8 cellular contexts compared by ENCODE assay signal in the genomic region with DNA sequence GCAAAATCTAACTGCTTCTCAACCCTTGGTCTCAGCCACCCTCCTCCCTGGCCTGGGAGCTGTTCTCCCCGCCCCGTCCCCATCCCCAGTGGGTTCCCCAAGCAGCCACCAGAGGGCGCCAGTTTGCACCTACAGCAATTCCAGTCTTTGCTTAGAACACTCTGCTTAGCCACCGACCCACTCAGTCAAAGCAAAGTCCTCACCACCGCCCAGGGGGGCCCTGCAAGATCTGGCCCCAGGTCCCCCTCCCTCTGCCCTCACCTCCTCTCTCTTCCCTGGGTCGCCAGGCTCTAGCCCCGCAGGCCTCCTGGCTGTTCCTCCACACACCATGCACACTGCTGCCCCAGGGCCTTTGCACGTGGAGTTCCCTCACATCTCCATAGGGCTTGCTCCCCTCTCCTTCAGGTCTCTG. TPM values are rescaled to one million over a fixed set of nuclear protein-coding genes. Genes with fewer than 3 reads are reported as not detected.
DNase-seq lines count a peak whose midpoint lies in the region; ATAC-seq, FAIRE-seq and TF ChIP-seq lines count a peak whose summit lies in the region.

No MANE protein-coding gene starts in this region.

- H3K4me3 Mint-ChIP-seq in activated CD4-positive, alpha-beta memory T cell treated with anti-CD3 and anti-CD28 coated beads, Interleukin-2, amount 10 ng/mL, durations not matched to agents 7 days and 5 days = no peak overlapping the region
- H3K4me3 Mint-ChIP-seq in stimulated activated naive B cell treated with anti-CD40 and anti-IgM and Interleukin-4, amounts not matched to agents 10 μg/mL and 1 μg/mL and 100 μg/mL, for 72 hours = no peak overlapping the region

- no peak overlapping the region for H2BK12ac ChIP-seq in H1 (ENCODE audit: low read depth, low read length)

- H3K27me3 Mint-ChIP-seq in activated CD4-positive, alpha-beta memory T cell treated with anti-CD3 and anti-CD28 coated beads, Interleukin-2, amount 10 ng/mL, durations not matched to agents 7 days and 5 days = no peaks in the 10 kb centered on the region
- no peaks in the 10 kb centered on the region for H3K27me3 Mint-ChIP-seq in stimulated activated naive B cell treated with anti-CD40 and anti-IgM and Interleukin-4, amounts not matched to agents 10 μg/mL and 1 μg/mL and 100 μg/mL, for 72 hours

- peaks cover 5% of the 10 kb centered on the region for H3K4me1 Mint-ChIP-seq in activated CD4-positive, alpha-beta memory T cell treated with anti-CD3 and anti-CD28 coated beads, Interleukin-2, amount 10 ng/mL, durations not matched to agents 7 days and 5 days
- peaks cover 6 to 10% of the 10 kb centered on the region in 2 donors for H3K4me1 Mint-ChIP-seq in stimulated activated naive B cell treated with anti-CD40 and anti-IgM and Interleukin-4, amounts not matched to agents 10 μg/mL and 1 μg/mL and 100 μg/mL, for 72 hours

- no peak overlapping the region for H3K9ac ChIP-seq in H1 (replicated peaks in 1 of 4; ENCODE audit: extremely low read depth in 1 of 4, low read depth in 3 of 4, low read length in 3 of 4)

- H4K8ac ChIP-seq in H1 (ENCODE audit: extremely low read depth, insufficient read depth, low read length) = no peak overlapping the region

- H3K27ac ChIP-seq in H1 (ENCODE audit: low read depth, low read length) = no peak overlapping the region

- H4K5ac ChIP-seq in H1 (ENCODE audit: insufficient read length, low read depth, low read length) = no peak overlapping the region

- no peak overlapping the region for H2AK5ac ChIP-seq in H1 (ENCODE audit: low read depth, low read length)

- no peak overlapping the region for H3K4ac ChIP-seq in H1 (replicated peaks; ENCODE audit: insufficient read length, low read depth, low read length)

- DNase-seq in 8988T (peak; percentile 66), GM12892 (ENCODE audit: insufficient read length) (peak; percentile 77), NCI-H460 (ENCODE audit: extremely low read depth, low read depth) (peak; percentile 41), H1 (ENCODE audit: low read depth in 1 of 2, low spot score in 2 of 2) (peak in 1 of 2 experiments; percentile 97), myocyte (ENCODE audit: low read depth) (peak; percentile 33)
- peak; percentile 86 for DNase-seq in activated CD4-positive, alpha-beta memory T cell treated with anti-CD3 and anti-CD28 coated beads, Interleukin-2, amount 10 ng/mL, durations not matched to agents 7 days and 5 days
- peak; percentile 56 for DNase-seq in stimulated activated naive B cell treated with anti-CD40 and anti-IgM and Interleukin-4, amounts not matched to agents 10 μg/mL and 1 μg/mL and 100 μg/mL, for 72 hours

- no peaks in the 10 kb centered on the region for H3K27me3 ChIP-seq in H1 (replicated peaks in 1 of 4; ENCODE audit: control insufficient read depth in 3 of 4, extremely low read depth in 1 of 4, insufficient read depth in 3 of 4, low read length in 3 of 4)

- H2AFZ ChIP-seq in H1 (ENCODE audit: low read length) = no peak overlapping the region

- H2BK5ac ChIP-seq in H1 (ENCODE audit: low read depth, low read length) = no peak overlapping the region

- no peaks in the 10 kb centered on the region for H3K36me3 ChIP-seq in H1 (ENCODE audit: control insufficient read depth in 2 of 4, insufficient read depth in 4 of 4, low read length in 3 of 4)

- H2BK15ac ChIP-seq in H1 (ENCODE audit: low read length) = no peak overlapping the region

- ATAC-seq in stimulated activated naive B cell treated with anti-CD40 and anti-IgM and Interleukin-4, amounts not matched to agents 10 μg/mL and 1 μg/mL and 100 μg/mL, for 72 hours (replicated peaks) = peak; percentile 95 to 96
- no peak for ATAC-seq in GM21529 (IDR thresholded peaks at IDR 0.05; ENCODE audit: unreplicated experiment)

- CTCF ChIA-PET in activated CD4-positive, alpha-beta memory T cell treated with anti-CD3 and anti-CD28 coated beads, Interleukin-2, amount 10 ng/mL, durations not matched to agents 7 days and 5 days (lab: Charles Lee) = interaction anchor here (0.7 to 3.1 kb wide), 11 partner anchors 9 to 233 kb away, joined by 3 to 20 read pairs (median 5); a partner anchor contains a TSS
- CTCF ChIA-PET in H1 (lab: Charles Lee; ENCODE audit: partially characterized antibody) = interaction anchor here (0.6 to 3.8 kb wide), 16 partner anchors 8 to 959 kb away, joined by 3 to 29 read pairs (median 4); a partner anchor contains a TSS

- H3K9me3 ChIP-seq in H1 (ENCODE audit: insufficient read depth in 2 of 2, low read depth in 1 of 2, low read length in 1 of 2) = no peaks in the 10 kb centered on the region

- no peaks in the 10 kb centered on the region for H3K36me3 Mint-ChIP-seq in activated CD4-positive, alpha-beta memory T cell treated with anti-CD3 and anti-CD28 coated beads, Interleukin-2, amount 10 ng/mL, durations not matched to agents 7 days and 5 days (ENCODE audit: low read depth)
- peaks cover 6 to 16% of the 10 kb centered on the region in 2 donors for H3K36me3 Mint-ChIP-seq in stimulated activated naive B cell treated with anti-CD40 and anti-IgM and Interleukin-4, amounts not matched to agents 10 μg/mL and 1 μg/mL and 100 μg/mL, for 72 hours

- H3K4me3 ChIP-seq in H1 (ENCODE audit: extremely low read depth in 1 of 4, insufficient read depth in 2 of 4, low read depth in 3 of 4, low read length in 4 of 4) = no peak overlapping the region

- H3K18ac ChIP-seq in H1 (ENCODE audit: extremely low read depth, low read length) = no peak overlapping the region

- FAIRE-seq in GM12892 (lab: Jason Lieb, UNC) = no peak
- no peak for FAIRE-seq in H1 (lab: Jason Lieb, UNC)

- H4K91ac ChIP-seq in H1 (replicated peaks; ENCODE audit: insufficient read length, low read length) = no peak overlapping the region

- H3K4me2 ChIP-seq in H1 (ENCODE audit: insufficient read depth in 1 of 2, low read depth in 2 of 2, low read length in 2 of 2) = no peak overlapping the region

- no peak for TF ChIP-seq POLR2A in GM12892 (IDR thresholded peaks at IDR 0.05; ENCODE audit: low read depth, low read length)
- TF ChIP-seq POLR2A in H1 (IDR thresholded peaks at IDR 0.05; ENCODE audit: control extremely low read depth in 1 of 2, low read depth in 2 of 2, low read length in 2 of 2) = no peak

- TF ChIP-seq EP300 in H1 (IDR thresholded peaks at IDR 0.05; ENCODE audit: borderline replicate concordance in 1 of 2, low read depth in 2 of 2, low read length in 2 of 2) = no peak

- peak; percentile 84 to 98 (median 93) for TF ChIP-seq CTCF in H1 (IDR thresholded peaks at IDR 0.05; ENCODE audit: control extremely low read depth in 1 of 3, insufficient read depth in 1 of 3, low read depth in 1 of 3, low read length in 3 of 3)

- no peak overlapping the region for H2BK120ac ChIP-seq in H1 (replicated peaks; ENCODE audit: low read depth, low read length)

- no peaks in the 10 kb centered on the region for H3K4me1 ChIP-seq in H1 (replicated peaks in 1 of 4; ENCODE audit: control insufficient read depth in 3 of 4, insufficient read depth in 4 of 4, low read length in 3 of 4)

- H2BK20ac ChIP-seq in H1 (ENCODE audit: low read length) = no peak overlapping the region

- H3K23ac ChIP-seq in H1 (ENCODE audit: insufficient read length) = no peak overlapping the region

- POLR2A ChIA-PET in activated CD4-positive, alpha-beta memory T cell treated with anti-CD3 and anti-CD28 coated beads, Interleukin-2, amount 10 ng/mL, durations not matched to agents 7 days and 5 days (lab: Charles Lee) = interaction anchor here (0.8 kb wide), 1 partner anchor 39 kb away, joined by 4 read pairs; no protein-coding TSS in a partner anchor
- POLR2A ChIA-PET in H1 (lab: Charles Lee; ENCODE audit: partially characterized antibody) = interaction anchor here (1.0 to 1.3 kb wide), 4 partner anchors 12 to 22 kb away, joined by 3 to 4 read pairs (median 4); a partner anchor contains a TSS

- no peak overlapping the region for H3K14ac ChIP-seq in H1 (ENCODE audit: insufficient read length)

- 48% methylated on average over 8 of the region's 8 CpGs; no CpG with 5 or more reads in 1 of the 2 experiments for WGBS in H1 (ENCODE audit: extremely low coverage in 1 of 2, insufficient coverage in 1 of 2, insufficient read length in 1 of 2, insufficient replicate concordance in 2 of 2, low coverage in 1 of 2, low lambda C conversion rate in 2 of 2, missing lambda C conversion rate in 1 of 2), 2 experiments

- no peaks in the 10 kb centered on the region for H3K79me1 ChIP-seq in H1 (ENCODE audit: low read depth, low read length)

- no peaks in the 10 kb centered on the region for H3K23me2 ChIP-seq in H1 (ENCODE audit: low read depth, low read length)

- no peaks in the 10 kb centered on the region for H3K9me3 Mint-ChIP-seq in activated CD4-positive, alpha-beta memory T cell treated with anti-CD3 and anti-CD28 coated beads, Interleukin-2, amount 10 ng/mL, durations not matched to agents 7 days and 5 days
- no peaks in the 10 kb centered on the region for H3K9me3 Mint-ChIP-seq in stimulated activated naive B cell treated with anti-CD40 and anti-IgM and Interleukin-4, amounts not matched to agents 10 μg/mL and 1 μg/mL and 100 μg/mL, for 72 hours

- H4K20me1 ChIP-seq in H1 (replicated peaks in 1 of 2; ENCODE audit: control insufficient read depth in 1 of 2, insufficient read depth in 2 of 2, low read length in 2 of 2) = no peaks in the 10 kb centered on the region

- H3K27ac Mint-ChIP-seq in activated CD4-positive, alpha-beta memory T cell treated with anti-CD3 and anti-CD28 coated beads, Interleukin-2, amount 10 ng/mL, durations not matched to agents 7 days and 5 days = no peak overlapping the region
- H3K27ac Mint-ChIP-seq in stimulated activated naive B cell treated with anti-CD40 and anti-IgM and Interleukin-4, amounts not matched to agents 10 μg/mL and 1 μg/mL and 100 μg/mL, for 72 hours = no peak overlapping the region

- H3K56ac ChIP-seq in H1 (replicated peaks; ENCODE audit: insufficient read length, low read depth, low read length) = no peak overlapping the region

- no peaks in the 10 kb centered on the region for H3K79me2 ChIP-seq in H1 (ENCODE audit: control insufficient read depth in 1 of 2, insufficient read depth in 2 of 2, low read length in 2 of 2)

- TF ChIP-seq RAD21 in H1 (IDR thresholded peaks at IDR 0.05 in 1 of 2, conservative IDR thresholded peaks at IDR 0.05 in 1 of 2; ENCODE audit: low read depth in 2 of 2, low read length in 2 of 2) = peak; percentile 66 to 72

RNA-seq across cellular contexts. Expression of a gene that starts 12.4 kb away (rescaled TPM):
- 7.5 TPM for polyA plus RNA-seq in GM12892 (2012; ENCODE audit: missing spikeins)
- 2.4 and 4.0 TPM in 2 replicates for total RNA-seq in NCI-H460 (2014; rRNA removed; shearing (Covaris generic))
- polyA plus RNA-seq in NCI-H460 (2014; cell fraction: nucleus; rRNA removed) = 7.3 and 8.1 TPM in 2 replicates
- 10 to 100 TPM; 17.4 to 18.2 TPM for total RNA-seq in activated CD4-positive, alpha-beta memory T cell treated with anti-CD3 and anti-CD28 coated beads, Interleukin-2, amount 10 ng/mL, durations not matched to agents 7 days and 5 days
- total RNA-seq in H1 (2021; fragmentation: NEBNext Ultra II Directional; extraction: Animal tissue kit (Norgen Biotek cat#: 25700)) = 14.2 and 14.7 TPM in 2 replicates
- polyA plus RNA-seq in H1 (2011; rRNA removed) = 19.1 and 26.7 TPM in 2 replicates
- polyA plus RNA-seq in H1 (2011; cell fraction: cytosol; rRNA removed) = 17.1 TPM
- polyA plus RNA-seq in H1 (2011; cell fraction: nucleus; rRNA removed) = 47.8 TPM
- 9.5 to 18.4 TPM (median 14.8 TPM) in 4 replicates for polyA plus RNA-seq in H1 (2012, experiment 1 of 2)
- polyA plus RNA-seq in H1 (2012, experiment 2 of 2) = 13.1 TPM
- polyA plus RNA-seq in H1 (2013, experiment 1 of 2) = 12.7 TPM
- polyA plus RNA-seq in H1 (2013, experiment 2 of 2) = 11.9 TPM
- polyA minus RNA-seq in H1 (2011; rRNA and poly(A)+ RNA removed) = 10.4 and 15.6 TPM in 2 replicates
- polyA minus RNA-seq in H1 (2011; cell fraction: cytosol; rRNA and poly(A)+ RNA removed) = 22.6 TPM
- 14.9 TPM for polyA minus RNA-seq in H1 (2011; cell fraction: nucleus; rRNA and poly(A)+ RNA removed)
- total RNA-seq in myocyte = 10.1 and 10.4 TPM in 2 replicates
- 12.3 TPM for polyA plus RNA-seq in myocyte (2012)

RNA-seq across cellular contexts. Expression of a gene that starts 12.8 kb away (rescaled TPM):
- not detected for polyA plus RNA-seq in GM12892 (2012; ENCODE audit: missing spikeins)
- total RNA-seq in NCI-H460 (2014; rRNA removed; shearing (Covaris generic)) = 0.17 TPM in 1 of 2 replicates, not detected in the other
- 0.42 TPM in 1 of 2 replicates, not detected in the other for polyA plus RNA-seq in NCI-H460 (2014; cell fraction: nucleus; rRNA removed)
- under 1 TPM in 1 of 2 experiments, not detected in 1; 0.28 TPM for total RNA-seq in activated CD4-positive, alpha-beta memory T cell treated with anti-CD3 and anti-CD28 coated beads, Interleukin-2, amount 10 ng/mL, durations not matched to agents 7 days and 5 days
- 1.1 TPM in 1 of 2 replicates, not detected in the other for total RNA-seq in H1 (2021; fragmentation: NEBNext Ultra II Directional; extraction: Animal tissue kit (Norgen Biotek cat#: 25700))
- polyA plus RNA-seq in H1 (2011; rRNA removed) = 0.27 and 0.41 TPM in 2 replicates
- 0.18 TPM for polyA plus RNA-seq in H1 (2011; cell fraction: cytosol; rRNA removed)
- polyA plus RNA-seq in H1 (2011; cell fraction: nucleus; rRNA removed) = 0.46 TPM
- polyA plus RNA-seq in H1 (2012, experiment 1 of 2) = 0.23 TPM in 1 of 4 replicates, not detected in the others
- 0.54 TPM for polyA plus RNA-seq in H1 (2012, experiment 2 of 2)
- 0.28 TPM for polyA plus RNA-seq in H1 (2013, experiment 1 of 2)
- polyA plus RNA-seq in H1 (2013, experiment 2 of 2) = 0.26 TPM
- not detected in 2 replicates for polyA minus RNA-seq in H1 (2011; rRNA and poly(A)+ RNA removed)
- not detected for polyA minus RNA-seq in H1 (2011; cell fraction: cytosol; rRNA and poly(A)+ RNA removed)
- not detected for polyA minus RNA-seq in H1 (2011; cell fraction: nucleus; rRNA and poly(A)+ RNA removed)
- total RNA-seq in myocyte = not detected in 2 replicates
- not detected for polyA plus RNA-seq in myocyte (2012)

RNA-seq across cellular contexts. Expression of a gene that starts 26.0 kb away (rescaled TPM):
- 63.2 TPM for polyA plus RNA-seq in GM12892 (2012; ENCODE audit: missing spikeins)
- total RNA-seq in NCI-H460 (2014; rRNA removed; shearing (Covaris generic)) = 80.7 and 84.7 TPM in 2 replicates
- polyA plus RNA-seq in NCI-H460 (2014; cell fraction: nucleus; rRNA removed) = 18.7 and 110 TPM in 2 replicates
- 100 to 1,000 TPM; 418 to 447 TPM for total RNA-seq in activated CD4-positive, alpha-beta memory T cell treated with anti-CD3 and anti-CD28 coated beads, Interleukin-2, amount 10 ng/mL, durations not matched to agents 7 days and 5 days
- total RNA-seq in H1 (2021; fragmentation: NEBNext Ultra II Directional; extraction: Animal tissue kit (Norgen Biotek cat#: 25700)) = 18.4 and 20.9 TPM in 2 replicates
- polyA plus RNA-seq in H1 (2011; rRNA removed) = 65.9 and 87.8 TPM in 2 replicates
- 37.7 TPM for polyA plus RNA-seq in H1 (2011; cell fraction: cytosol; rRNA removed)
- 31.1 TPM for polyA plus RNA-seq in H1 (2011; cell fraction: nucleus; rRNA removed)
- polyA plus RNA-seq in H1 (2012, experiment 1 of 2) = 25.5 to 38.5 TPM (median 37.6 TPM) in 4 replicates
- polyA plus RNA-seq in H1 (2012, experiment 2 of 2) = 38.7 TPM
- polyA plus RNA-seq in H1 (2013, experiment 1 of 2) = 44.8 TPM
- 54.5 TPM for polyA plus RNA-seq in H1 (2013, experiment 2 of 2)
- 23.6 and 26.4 TPM in 2 replicates for polyA minus RNA-seq in H1 (2011; rRNA and poly(A)+ RNA removed)
- 12.1 TPM for polyA minus RNA-seq in H1 (2011; cell fraction: cytosol; rRNA and poly(A)+ RNA removed)
- polyA minus RNA-seq in H1 (2011; cell fraction: nucleus; rRNA and poly(A)+ RNA removed) = 15.2 TPM
- total RNA-seq in myocyte = 261 and 322 TPM in 2 replicates
- polyA plus RNA-seq in myocyte (2012) = 427 TPM

RNA-seq across cellular contexts. Expression of a gene that starts 40.0 kb away (rescaled TPM):
- polyA plus RNA-seq in GM12892 (2012; ENCODE audit: missing spikeins) = 31.9 TPM
- total RNA-seq in NCI-H460 (2014; rRNA removed; shearing (Covaris generic)) = 78.2 and 78.7 TPM in 2 replicates
- polyA plus RNA-seq in NCI-H460 (2014; cell fraction: nucleus; rRNA removed) = 57.1 and 61.6 TPM in 2 replicates
- 10 to 100 TPM; 91.8 to 94.4 TPM for total RNA-seq in activated CD4-positive, alpha-beta memory T cell treated with anti-CD3 and anti-CD28 coated beads, Interleukin-2, amount 10 ng/mL, durations not matched to agents 7 days and 5 days
- 224 and 225 TPM in 2 replicates for total RNA-seq in H1 (2021; fragmentation: NEBNext Ultra II Directional; extraction: Animal tissue kit (Norgen Biotek cat#: 25700))
- 231 and 249 TPM in 2 replicates for polyA plus RNA-seq in H1 (2011; rRNA removed)
- polyA plus RNA-seq in H1 (2011; cell fraction: cytosol; rRNA removed) = 107 TPM
- 178 TPM for polyA plus RNA-seq in H1 (2011; cell fraction: nucleus; rRNA removed)
- 154 to 271 TPM (median 239 TPM) in 4 replicates for polyA plus RNA-seq in H1 (2012, experiment 1 of 2)
- polyA plus RNA-seq in H1 (2012, experiment 2 of 2) = 352 TPM
- 604 TPM for polyA plus RNA-seq in H1 (2013, experiment 1 of 2)
- 663 TPM for polyA plus RNA-seq in H1 (2013, experiment 2 of 2)
- 147 and 178 TPM in 2 replicates for polyA minus RNA-seq in H1 (2011; rRNA and poly(A)+ RNA removed)
- polyA minus RNA-seq in H1 (2011; cell fraction: cytosol; rRNA and poly(A)+ RNA removed) = 102 TPM
- polyA minus RNA-seq in H1 (2011; cell fraction: nucleus; rRNA and poly(A)+ RNA removed) = 58.9 TPM
- total RNA-seq in myocyte = 111 and 121 TPM in 2 replicates
- 270 TPM for polyA plus RNA-seq in myocyte (2012)

RNA-seq across cellular contexts. Expression of a gene that starts 42.1 kb away (rescaled TPM):
- polyA plus RNA-seq in GM12892 (2012; ENCODE audit: missing spikeins) = 0.08 TPM
- total RNA-seq in NCI-H460 (2014; rRNA removed; shearing (Covaris generic)) = 0.25 and 0.40 TPM in 2 replicates
- polyA plus RNA-seq in NCI-H460 (2014; cell fraction: nucleus; rRNA removed) = 0.36 and 0.53 TPM in 2 replicates
- under 1 TPM; 0.18 TPM for total RNA-seq in activated CD4-positive, alpha-beta memory T cell treated with anti-CD3 and anti-CD28 coated beads, Interleukin-2, amount 10 ng/mL, durations not matched to agents 7 days and 5 days
- total RNA-seq in H1 (2021; fragmentation: NEBNext Ultra II Directional; extraction: Animal tissue kit (Norgen Biotek cat#: 25700)) = 11.0 and 12.4 TPM in 2 replicates
- 2.2 and 4.9 TPM in 2 replicates for polyA plus RNA-seq in H1 (2011; rRNA removed)
- polyA plus RNA-seq in H1 (2011; cell fraction: cytosol; rRNA removed) = 1.6 TPM
- 6.1 TPM for polyA plus RNA-seq in H1 (2011; cell fraction: nucleus; rRNA removed)
- 3.6 to 9.3 TPM (median 7.1 TPM) in 4 replicates for polyA plus RNA-seq in H1 (2012, experiment 1 of 2)
- 4.5 TPM for polyA plus RNA-seq in H1 (2012, experiment 2 of 2)
- 37.6 TPM for polyA plus RNA-seq in H1 (2013, experiment 1 of 2)
- 33.0 TPM for polyA plus RNA-seq in H1 (2013, experiment 2 of 2)
- 2.1 and 2.7 TPM in 2 replicates for polyA minus RNA-seq in H1 (2011; rRNA and poly(A)+ RNA removed)
- polyA minus RNA-seq in H1 (2011; cell fraction: cytosol; rRNA and poly(A)+ RNA removed) = 8.6 TPM
- 4.9 TPM for polyA minus RNA-seq in H1 (2011; cell fraction: nucleus; rRNA and poly(A)+ RNA removed)
- 0.03 TPM in 1 of 2 replicates, not detected in the other for total RNA-seq in myocyte
- 0.05 TPM for polyA plus RNA-seq in myocyte (2012)
